In genomic region chr3:152399374-152399773, GRCh38 we compare ENCODE assay signal across 12 cellular contexts.
DNase-seq lines count a peak whose midpoint lies in the region; ATAC-seq and TF ChIP-seq lines count a peak whose summit lies in the region.
"Had no signal": no experiment of that assay in that cellular context is flagged by ENCODE, and none has a peak within 500 bp of the region (broad histone marks: within the 10 kb centered on the region; RNA-seq: fewer than 3 reads in every experiment).

No MANE protein-coding gene starts in this region.

- no peak overlapping the region for H3K4me3 ChIP-seq in transverse colon
- H3K4me3 ChIP-seq: right lobe of liver had no signal

- intact Hi-C loops in transverse colon (cut with DNase I; ENCODE audit: low total_unique reads) = no loop called here

- in situ Hi-C loops in transverse colon (cut with MboI; ENCODE audit: low pct_ligation_motif_present in 1 of 4, low pct_unique_long_range_greater_than_20kb in 1 of 4, low sequenced_read_pairs in 3 of 4) = no loop called here

- CTCF ChIA-PET in activated naive CD4-positive, alpha-beta T cell treated with anti-CD3 and anti-CD28 coated beads, Interleukin-2, amount 10 ng/mL, durations not matched to agents 7 days and 5 days (lab: Charles Lee) = interaction anchor here (0.6 kb wide), 1 partner anchor 9 kb away, joined by 3 read pairs; no protein-coding TSS in a partner anchor
- CTCF ChIA-PET in activated CD8-positive, alpha-beta T cell treated with anti-CD3 and anti-CD28 coated beads, Interleukin-2, amount 10 ng/mL, durations not matched to agents 7 days and 5 days (lab: Charles Lee) = interaction anchor here (1.2 kb wide), 1 partner anchor 327 kb away, joined by 4 read pairs; no protein-coding TSS in a partner anchor

- H3K27me3 Mint-ChIP-seq in activated naive CD4-positive, alpha-beta T cell treated with anti-CD3 and anti-CD28 coated beads, Interleukin-2, amount 10 ng/mL, durations not matched to agents 7 days and 5 days = no peaks in the 10 kb centered on the region
- H3K27me3 Mint-ChIP-seq in activated CD8-positive, alpha-beta T cell treated with anti-CD3 and anti-CD28 coated beads, Interleukin-2, amount 10 ng/mL, durations not matched to agents 7 days and 5 days (ENCODE audit: low read depth) = no peaks in the 10 kb centered on the region

- H3K27me3 ChIP-seq in foreskin keratinocyte (no peaks in the 10 kb centered on the region), transverse colon (no peaks in the 10 kb centered on the region)
- H3K27me3 ChIP-seq: right lobe of liver had no signal

- DNase-seq in activated naive CD4-positive, alpha-beta T cell treated with anti-CD3 and anti-CD28 coated beads, Interleukin-2, amount 50 U/mL, for 72 hours (ENCODE audit: low spot score in 2 of 2) = no peak
- no peak for DNase-seq in activated naive CD4-positive, alpha-beta T cell treated with anti-CD3 and anti-CD28 coated beads, Interleukin-2, amount 10 ng/mL, durations not matched to agents 7 days and 5 days
- DNase-seq in activated CD8-positive, alpha-beta T cell treated with anti-CD3 and anti-CD28 coated beads, Interleukin-2, amount 10 ng/mL, durations not matched to agents 7 days and 5 days = no peak
- DNase-seq in foreskin keratinocyte (peak in 1 of 2 donors; percentile 44), transverse colon (no peak), NCI-H1694 treated with DMSO at 0.1 percent for 48 hours (lab: John Stamatoyannopoulos, UW) (no peak), DMS153 treated with DMSO at 0.1 percent for 48 hours (lab: John Stamatoyannopoulos, UW; ENCODE audit: unreplicated experiment) (no peak)
- DNase-seq: amygdala, NCI-H1092, right lobe of liver, substantia nigra had no signal

- H3K27ac ChIP-seq in foreskin keratinocyte (no peak overlapping the region), transverse colon (peak overlapping the region; percentile 7 to 77 (median 64))
- H3K27ac ChIP-seq: right lobe of liver had no signal

- H3K36me3 ChIP-seq in transverse colon = no peaks in the 10 kb centered on the region
- H3K36me3 ChIP-seq: right lobe of liver had no signal

- ATAC-seq in activated naive CD4-positive, alpha-beta T cell treated with anti-CD3 and anti-CD28 coated beads, Interleukin-2, amount 50 U/mL, for 72 hours = peak in 1 of 2 donors; percentile 43
- ATAC-seq in activated CD8-positive, alpha-beta T cell treated with anti-CD3 and anti-CD28 coated beads, Interleukin-2, amount 10 ng/mL, durations not matched to agents 7 days and 5 days = no peak
- peak; percentile 76 for ATAC-seq in foreskin keratinocyte
- ATAC-seq in HG02571 (IDR thresholded peaks at IDR 0.05; ENCODE audit: unreplicated experiment) = no peak

- no peak for TF ChIP-seq POLR2A in transverse colon (IDR thresholded peaks at IDR 0.05)

- no peak for TF ChIP-seq EP300 in transverse colon (IDR thresholded peaks at IDR 0.05; ENCODE audit: low read depth)

- H3K4me1 ChIP-seq in foreskin keratinocyte = peaks cover 11% of the 10 kb centered on the region
- H3K4me1 ChIP-seq in transverse colon = peaks cover 37 to 77% (median 54%) of the 10 kb centered on the region in 4 donors

- no peaks in the 10 kb centered on the region for H3K9me3 ChIP-seq in transverse colon
- H3K9me3 ChIP-seq: right lobe of liver had no signal

- POLR2A ChIA-PET in activated CD8-positive, alpha-beta T cell treated with anti-CD3 and anti-CD28 coated beads, Interleukin-2, amount 10 ng/mL, durations not matched to agents 7 days and 5 days (lab: Charles Lee) = interaction anchor here (0.6 to 1.0 kb wide), 2 partner anchors 12 to 131 kb away, joined by 3 read pairs; partner anchors contain the start of gene MBNL1

- no peaks in the 10 kb centered on the region for H3K9me3 Mint-ChIP-seq in activated naive CD4-positive, alpha-beta T cell treated with anti-CD3 and anti-CD28 coated beads, Interleukin-2, amount 50 U/mL, for 72 hours
- no peaks in the 10 kb centered on the region for H3K9me3 Mint-ChIP-seq in activated naive CD4-positive, alpha-beta T cell treated with anti-CD3 and anti-CD28 coated beads, Interleukin-2, amount 10 ng/mL, durations not matched to agents 7 days and 5 days
- no peaks in the 10 kb centered on the region for H3K9me3 Mint-ChIP-seq in activated CD8-positive, alpha-beta T cell treated with anti-CD3 and anti-CD28 coated beads, Interleukin-2, amount 10 ng/mL, durations not matched to agents 7 days and 5 days (ENCODE audit: insufficient read depth)

- H3K4me1 Mint-ChIP-seq in activated naive CD4-positive, alpha-beta T cell treated with anti-CD3 and anti-CD28 coated beads, Interleukin-2, amount 10 ng/mL, durations not matched to agents 7 days and 5 days = peaks cover 53% of the 10 kb centered on the region
- H3K4me1 Mint-ChIP-seq in activated CD8-positive, alpha-beta T cell treated with anti-CD3 and anti-CD28 coated beads, Interleukin-2, amount 10 ng/mL, durations not matched to agents 7 days and 5 days (ENCODE audit: low read depth) = peaks cover 60% of the 10 kb centered on the region

- H3K27ac Mint-ChIP-seq in activated naive CD4-positive, alpha-beta T cell treated with anti-CD3 and anti-CD28 coated beads, Interleukin-2, amount 50 U/mL, for 72 hours = peak overlapping the region; percentile 65 to 90
- no peak overlapping the region for H3K27ac Mint-ChIP-seq in activated naive CD4-positive, alpha-beta T cell treated with anti-CD3 and anti-CD28 coated beads, Interleukin-2, amount 10 ng/mL, durations not matched to agents 7 days and 5 days
- H3K27ac Mint-ChIP-seq in activated CD8-positive, alpha-beta T cell treated with anti-CD3 and anti-CD28 coated beads, Interleukin-2, amount 10 ng/mL, durations not matched to agents 7 days and 5 days = peak overlapping the region; percentile 18

- peaks cover 10 to 45% of the 10 kb centered on the region in 2 donors for H3K36me3 Mint-ChIP-seq in activated naive CD4-positive, alpha-beta T cell treated with anti-CD3 and anti-CD28 coated beads, Interleukin-2, amount 50 U/mL, for 72 hours
- H3K36me3 Mint-ChIP-seq in activated naive CD4-positive, alpha-beta T cell treated with anti-CD3 and anti-CD28 coated beads, Interleukin-2, amount 10 ng/mL, durations not matched to agents 7 days and 5 days = peaks cover 58% of the 10 kb centered on the region
- peaks cover 59% of the 10 kb centered on the region for H3K36me3 Mint-ChIP-seq in activated CD8-positive, alpha-beta T cell treated with anti-CD3 and anti-CD28 coated beads, Interleukin-2, amount 10 ng/mL, durations not matched to agents 7 days and 5 days (ENCODE audit: low read depth)

- TF ChIP-seq CTCF in foreskin keratinocyte (conservative IDR thresholded peaks at IDR 0.05) (no peak), transverse colon (IDR thresholded peaks at IDR 0.05) (no peak)

- no peak overlapping the region for H3K4me3 Mint-ChIP-seq in activated naive CD4-positive, alpha-beta T cell treated with anti-CD3 and anti-CD28 coated beads, Interleukin-2, amount 10 ng/mL, durations not matched to agents 7 days and 5 days
- no peak overlapping the region for H3K4me3 Mint-ChIP-seq in activated CD8-positive, alpha-beta T cell treated with anti-CD3 and anti-CD28 coated beads, Interleukin-2, amount 10 ng/mL, durations not matched to agents 7 days and 5 days
